In the genomic region with DNA sequence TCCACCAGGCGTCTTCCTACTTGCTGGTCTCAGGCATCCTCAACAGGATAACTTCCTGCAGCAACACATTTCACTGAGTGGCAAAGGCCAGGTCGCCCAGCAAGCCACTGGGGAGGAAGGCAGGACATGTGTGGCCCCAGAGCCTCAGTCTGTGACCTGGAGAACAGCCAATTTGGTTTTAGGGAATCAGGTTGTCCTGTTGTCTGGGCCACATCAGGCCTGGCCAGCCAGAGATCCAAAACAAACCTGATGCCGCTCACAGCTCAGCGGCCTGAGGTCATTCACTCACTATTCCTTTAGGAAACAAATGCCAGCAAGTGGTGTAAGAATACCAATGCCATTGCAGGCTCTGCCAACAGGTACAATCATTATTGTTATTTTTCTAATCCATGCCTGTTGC, we compare ENCODE assay signal across 19 cellular contexts.
"Had no signal": no experiment of that assay in that cellular context is flagged by ENCODE, and none has a peak within 500 bp of the region (broad histone marks: within the 10 kb centered on the region; RNA-seq: fewer than 3 reads in every experiment).

No MANE protein-coding gene starts in this region.

- H3K36me3 Mint-ChIP-seq: activated CD4-positive, alpha-beta memory T cell treated with anti-CD3 and anti-CD28 coated beads for 36 hours; activated naive CD8-positive, alpha-beta T cell; naive B cell; stimulated activated memory B cell treated with anti-CD40 and anti-IgM and Interleukin-4, amounts not matched to agents 10 μg/mL and 1 μg/mL and 100 μg/mL, for 72 hours; T-cell had no signal

- H3K9me3 ChIP-seq: neutrophil, pancreas had no signal

- H3K4me2 ChIP-seq: SK-N-SH had no signal

- ATAC-seq: foreskin keratinocyte; left lobe of liver; mucosa of descending colon; pancreas; sciatic nerve; stimulated activated memory B cell treated with anti-CD40 and anti-IgM and Interleukin-4, amounts not matched to agents 10 μg/mL and 1 μg/mL and 100 μg/mL, for 72 hours; T-cell had no signal

- H3K27ac ChIP-seq: cardiac muscle cell, foreskin keratinocyte, neutrophil, pancreas had no signal

- H3K27me3 ChIP-seq: cardiac muscle cell, foreskin keratinocyte, pancreas had no signal

- H3K9ac ChIP-seq: SK-N-SH had no signal

- H3K27ac Mint-ChIP-seq: activated CD4-positive, alpha-beta memory T cell treated with anti-CD3 and anti-CD28 coated beads for 36 hours; activated naive CD8-positive, alpha-beta T cell; stimulated activated memory B cell treated with anti-CD40 and anti-IgM and Interleukin-4, amounts not matched to agents 10 μg/mL and 1 μg/mL and 100 μg/mL, for 72 hours; T-cell had no signal

- H3K4me3 ChIP-seq: cardiac muscle cell, lung, mucosa of descending colon, pancreas had no signal

- H3K9me3 Mint-ChIP-seq: activated CD4-positive, alpha-beta memory T cell treated with anti-CD3 and anti-CD28 coated beads for 36 hours; activated T-helper 1 cell treated with anti-CD3 and anti-CD28 coated beads, Interleukin-12 subunit alpha, Interleukin-12 subunit beta, Interleukin-2, Interleukin-4 antibody, amounts not matched to agents 30 ng/mL and 10 ng/mL and 1 ng/mL, durations not matched to agents 14 hours and 24 hours and 36 hours; stimulated activated memory B cell treated with anti-CD40 and anti-IgM and Interleukin-4, amounts not matched to agents 10 μg/mL and 1 μg/mL and 100 μg/mL, for 72 hours; T-cell had no signal

- DNase-seq: activated CD4-positive, alpha-beta memory T cell treated with anti-CD3 and anti-CD28 coated beads for 36 hours; activated T-cell treated with anti-CD3 and anti-CD28 coated beads for 4 hours; amniotic stem cell; foreskin keratinocyte; kidney; mucosa of descending colon; naive B cell; pancreas; SK-N-SH; stimulated activated CD4-positive, alpha-beta T cell treated with anti-CD3 and anti-CD28 coated beads, Interleukin-4, amount 100 ng/mL, for 4 hours; T-cell had no signal

- H3K27me3 Mint-ChIP-seq: activated naive CD8-positive, alpha-beta T cell; stimulated activated memory B cell treated with anti-CD40 and anti-IgM and Interleukin-4, amounts not matched to agents 10 μg/mL and 1 μg/mL and 100 μg/mL, for 72 hours had no signal

- H3K36me3 ChIP-seq: cardiac muscle cell, neutrophil, pancreas had no signal

- H3K4me1 Mint-ChIP-seq: stimulated activated memory B cell treated with anti-CD40 and anti-IgM and Interleukin-4, amounts not matched to agents 10 μg/mL and 1 μg/mL and 100 μg/mL, for 72 hours had no signal

- H3K4me3 Mint-ChIP-seq: activated CD4-positive, alpha-beta memory T cell treated with anti-CD3 and anti-CD28 coated beads for 36 hours; activated naive CD8-positive, alpha-beta T cell; activated T-helper 1 cell treated with anti-CD3 and anti-CD28 coated beads, Interleukin-12 subunit alpha, Interleukin-12 subunit beta, Interleukin-2, Interleukin-4 antibody, amounts not matched to agents 30 ng/mL and 10 ng/mL and 1 ng/mL, durations not matched to agents 14 hours and 24 hours and 36 hours; naive B cell; stimulated activated memory B cell treated with anti-CD40 and anti-IgM and Interleukin-4, amounts not matched to agents 10 μg/mL and 1 μg/mL and 100 μg/mL, for 72 hours; T-cell had no signal
